In genomic region chr13:99407906-99408702, GRCh38 we compare ENCODE assay signal across 20 cellular contexts.
"Had no signal": no experiment of that assay in that cellular context is flagged by ENCODE, and none has a peak within 500 bp of the region (broad histone marks: within the 10 kb centered on the region; RNA-seq: fewer than 3 reads in every experiment).

No MANE protein-coding gene starts in this region.

- H3K4me1 Mint-ChIP-seq: brain had no signal

- H3K36me3 Mint-ChIP-seq: brain had no signal

- H3K4me3 Mint-ChIP-seq: activated CD8-positive, alpha-beta memory T cell treated with anti-CD3 and anti-CD28 coated beads, Interleukin-2, amount 10 ng/mL, durations not matched to agents 7 days and 5 days; activated CD8-positive, alpha-beta T cell treated with anti-CD3 and anti-CD28 coated beads, Interleukin-2, amount 10 ng/mL, durations not matched to agents 7 days and 5 days; activated T-cell treated with anti-CD3 and anti-CD28 coated beads, Interleukin-2, amount 50 U/mL, for 4 hours; brain; T-helper 1 cell treated with Interleukin-12 subunit alpha and Interleukin-12 subunit beta and Interleukin-4 antibody, amounts not matched to agents 30 μg/mL and 1 μg/mL, for 36 hours had no signal

- H3K27ac Mint-ChIP-seq: activated CD8-positive, alpha-beta memory T cell treated with anti-CD3 and anti-CD28 coated beads, Interleukin-2, amount 10 ng/mL, durations not matched to agents 7 days and 5 days; activated CD8-positive, alpha-beta T cell treated with anti-CD3 and anti-CD28 coated beads, Interleukin-2, amount 10 ng/mL, durations not matched to agents 7 days and 5 days; brain; T-helper 1 cell treated with Interleukin-12 subunit alpha and Interleukin-12 subunit beta and Interleukin-4 antibody, amounts not matched to agents 30 μg/mL and 1 μg/mL, for 36 hours had no signal

- ATAC-seq: activated CD4-positive, CD25-positive, alpha-beta regulatory T cell treated with anti-CD3 and anti-CD28 coated beads, Interleukin-2, amount 50 U/mL, for 24 hours; activated CD8-positive, alpha-beta memory T cell treated with anti-CD3 and anti-CD28 coated beads, Interleukin-2, amount 10 ng/mL, durations not matched to agents 7 days and 5 days; activated CD8-positive, alpha-beta T cell treated with anti-CD3 and anti-CD28 coated beads, Interleukin-2, amount 10 ng/mL, durations not matched to agents 7 days and 5 days; activated T-cell treated with anti-CD3 and anti-CD28 coated beads, Interleukin-2, amount 50 U/mL, for 4 hours; PC-3 had no signal

- DNase-seq: activated CD4-positive, alpha-beta T cell treated with anti-CD3 and anti-CD28 coated beads for 48 hours; activated CD4-positive, alpha-beta T cell treated with anti-CD3 and anti-CD28 coated beads, Interleukin-2, amount 50 U/mL, for 4 hours; activated CD8-positive, alpha-beta memory T cell treated with anti-CD3 and anti-CD28 coated beads, Interleukin-2, amount 10 ng/mL, durations not matched to agents 7 days and 5 days; activated CD8-positive, alpha-beta T cell treated with anti-CD3 and anti-CD28 coated beads, Interleukin-2, amount 10 ng/mL, durations not matched to agents 7 days and 5 days; activated gamma-delta T cell treated with Interleukin-2 at 50 U/mL for 16 hours; activated naive CD4-positive, alpha-beta T cell treated with anti-CD3 and anti-CD28 coated beads, Interleukin-2, amount 50 U/mL, for 16 hours; activated T-cell treated with anti-CD3 and anti-CD28 coated beads, Interleukin-2, amount 50 U/mL, for 4 hours; amygdala; MM.1S; NCI-H1105; NCI-H1436 treated with DMSO at 0.1 percent for 48 hours; NCI-H187; NCI-H2081; NCI-H510A treated with DMSO at 0.1 percent for 48 hours; NCI-H69; PC-3; SHP77 had no signal
